In the genomic region with DNA sequence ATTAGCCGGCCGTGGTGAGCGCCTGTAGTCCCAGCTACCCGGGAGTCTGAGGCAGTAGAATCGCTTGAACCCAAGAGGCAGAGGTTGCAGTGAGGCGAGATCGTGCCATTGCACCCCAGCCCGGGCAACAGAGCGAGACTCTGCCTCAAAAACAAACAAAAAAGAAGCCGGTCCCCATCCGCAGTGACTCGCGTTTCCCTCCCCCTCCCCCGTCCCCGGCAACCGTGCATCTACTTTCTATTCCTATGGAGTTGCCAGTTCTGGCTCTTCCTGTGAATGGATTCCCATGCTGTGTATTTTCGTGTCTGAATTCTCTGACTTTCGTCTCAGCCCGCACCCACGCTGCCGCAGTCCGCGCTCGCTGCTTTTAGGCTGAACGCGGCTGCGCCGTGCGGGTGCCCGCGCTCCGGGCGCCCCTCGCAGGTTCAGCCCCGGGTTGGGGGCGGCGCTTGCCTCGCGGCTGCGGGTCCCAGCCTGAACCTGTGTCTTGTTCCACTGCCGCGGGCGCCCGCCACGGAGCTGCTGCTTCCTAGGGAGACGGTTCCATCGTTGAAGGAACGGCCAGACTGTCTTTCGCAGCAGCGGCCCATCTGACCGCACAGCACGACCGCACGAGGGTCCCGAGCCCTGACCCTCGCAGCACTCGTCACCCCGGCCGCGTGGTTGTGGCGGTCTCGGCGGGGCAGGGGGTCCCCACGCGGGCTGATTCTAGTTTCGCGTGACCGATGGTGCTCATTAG, we compare ENCODE assay signal across 1 cellular context.
A peak's percentile ranks its signal among the peaks of the same experiment; 100 is the strongest.
TF ChIP-seq lines count a peak whose summit lies in the region.

No MANE protein-coding gene starts in this region.

TF ChIP-seq in HepG2, 621 proteins besides CTCF, POLR2A, EP300 and RAD21 (continued from another document and continues in another):
- TF ChIP-seq SAP130 (CRISPR knock-in tag; IDR thresholded peaks at IDR 0.05; ENCODE audit: low read depth) (peak; percentile 76), LCORL (IDR thresholded peaks at IDR 0.05) (no peak), LCORL (CRISPR knock-in tag; IDR thresholded peaks at IDR 0.05) (peak; percentile 50; the same call in 1 of the 2 replicates), ZFP1 (CRISPR knock-in tag; IDR thresholded peaks at IDR 0.05) (no peak), ZNF839 (CRISPR knock-in tag; IDR thresholded peaks at IDR 0.05; ENCODE audit: borderline replicate concordance) (peak; percentile 23), THYN1 (CRISPR knock-in tag; IDR thresholded peaks at IDR 0.05; ENCODE audit: borderline replicate concordance, low read depth) (0 out of 2 replicates have a peak, but pooled peaks have one; percentile 79), ATF7 (IDR thresholded peaks at IDR 0.05) (no peak), ATF7 (CRISPR knock-in tag; IDR thresholded peaks at IDR 0.05) (no peak), NCOA1 (CRISPR knock-in tag; IDR thresholded peaks at IDR 0.05) (no peak), GATA4 (IDR thresholded peaks at IDR 0.05; ENCODE audit: borderline replicate concordance, low read depth) (0 out of 2 replicates have a peak, but pooled peaks have one; percentile 40), ZNF879 (CRISPR knock-in tag; IDR thresholded peaks at IDR 0.05) (peak; percentile 52; the same call in 1 of the 2 replicates), ARNTL (CRISPR knock-in tag; IDR thresholded peaks at IDR 0.05) (peak; percentile 48; the same call in 1 of the 2 replicates), TEAD3 (CRISPR knock-in tag; optimal IDR thresholded peaks at IDR 0.05; ENCODE audit: borderline replicate concordance) (peak; percentile 9), FOXM1 (CRISPR knock-in tag; IDR thresholded peaks at IDR 0.05) (0 out of 2 replicates have a peak, but pooled peaks have one; percentile 59), HOXA3 (CRISPR knock-in tag; IDR thresholded peaks at IDR 0.05) (peak; percentile 71; the same call in 1 of the 2 replicates), ZNF354B (CRISPR knock-in tag; IDR thresholded peaks at IDR 0.05) (peak; percentile 84), SNAPC4 (CRISPR knock-in tag; IDR thresholded peaks at IDR 0.05) (0 out of 2 replicates have a peak, but pooled peaks have one; percentile 59), ZFP36L2 (CRISPR knock-in tag; IDR thresholded peaks at IDR 0.05) (no peak), SOX6 (IDR thresholded peaks at IDR 0.05) (no peak), SOX6 (CRISPR knock-in tag; IDR thresholded peaks at IDR 0.05) (no peak), ZKSCAN1 (IDR thresholded peaks at IDR 0.05; ENCODE audit: low read length) (no peak), THRA (CRISPR knock-in tag; IDR thresholded peaks at IDR 0.05; ENCODE audit: borderline replicate concordance) (peak; percentile 62; the same call in 1 of the 2 replicates), RBFOX2 (IDR thresholded peaks at IDR 0.05; ENCODE audit: low read depth, low read length) (peak; percentile 96), ZNF850 (CRISPR knock-in tag; conservative IDR thresholded peaks at IDR 0.05) (no peak), ZNF274 (CRISPR knock-in tag; IDR thresholded peaks at IDR 0.05) (peak; percentile 91), IKZF4 (CRISPR knock-in tag; IDR thresholded peaks at IDR 0.05; ENCODE audit: borderline replicate concordance, low read depth, not compliant biosample characterization) (peak; percentile 83), MED13 (CRISPR knock-in tag; IDR thresholded peaks at IDR 0.05) (peak; percentile 74), ZNF431 (CRISPR knock-in tag; IDR thresholded peaks at IDR 0.05; ENCODE audit: borderline replicate concordance, low read depth) (no peak), MYNN (CRISPR knock-in tag; IDR thresholded peaks at IDR 0.05; ENCODE audit: low read depth) (peak; percentile 57; the same call in 1 of the 2 replicates), PTBP1 (IDR thresholded peaks at IDR 0.05; ENCODE audit: low read depth, low read length, poor library complexity, severe bottlenecking) (no peak), KLF9 (CRISPR knock-in tag; IDR thresholded peaks at IDR 0.05; ENCODE audit: low read depth) (0 out of 2 replicates have a peak, but pooled peaks have one; percentile 36), HNF1B (CRISPR knock-in tag; IDR thresholded peaks at IDR 0.05) (0 out of 2 replicates have a peak, but pooled peaks have one; percentile 45), KDM1A (CRISPR knock-in tag; IDR thresholded peaks at IDR 0.05) (peak; percentile 79; the same call in 1 of the 2 replicates)
- TF ChIP-seq, protein P1, sequence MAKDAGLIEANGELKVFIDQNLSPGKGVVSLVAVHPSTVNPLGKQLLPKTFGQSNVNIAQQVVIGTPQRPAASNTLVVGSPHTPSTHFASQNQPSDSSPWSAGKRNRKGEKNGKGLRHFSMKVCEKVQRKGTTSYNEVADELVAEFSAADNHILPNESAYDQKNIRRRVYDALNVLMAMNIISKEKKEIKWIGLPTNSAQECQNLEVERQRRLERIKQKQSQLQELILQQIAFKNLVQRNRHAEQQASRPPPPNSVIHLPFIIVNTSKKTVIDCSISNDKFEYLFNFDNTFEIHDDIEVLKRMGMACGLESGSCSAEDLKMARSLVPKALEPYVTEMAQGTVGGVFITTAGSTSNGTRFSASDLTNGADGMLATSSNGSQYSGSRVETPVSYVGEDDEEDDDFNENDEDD (CRISPR knock-in tag; IDR thresholded peaks at IDR 0.05; ENCODE audit: borderline replicate concordance) = peak; percentile 82
- TF ChIP-seq, protein P2, sequence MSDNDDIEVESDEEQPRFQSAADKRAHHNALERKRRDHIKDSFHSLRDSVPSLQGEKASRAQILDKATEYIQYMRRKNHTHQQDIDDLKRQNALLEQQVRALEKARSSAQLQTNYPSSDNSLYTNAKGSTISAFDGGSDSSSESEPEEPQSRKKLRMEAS (IDR thresholded peaks at IDR 0.05) = peak; percentile 87
- TF ChIP-seq, protein P3, sequence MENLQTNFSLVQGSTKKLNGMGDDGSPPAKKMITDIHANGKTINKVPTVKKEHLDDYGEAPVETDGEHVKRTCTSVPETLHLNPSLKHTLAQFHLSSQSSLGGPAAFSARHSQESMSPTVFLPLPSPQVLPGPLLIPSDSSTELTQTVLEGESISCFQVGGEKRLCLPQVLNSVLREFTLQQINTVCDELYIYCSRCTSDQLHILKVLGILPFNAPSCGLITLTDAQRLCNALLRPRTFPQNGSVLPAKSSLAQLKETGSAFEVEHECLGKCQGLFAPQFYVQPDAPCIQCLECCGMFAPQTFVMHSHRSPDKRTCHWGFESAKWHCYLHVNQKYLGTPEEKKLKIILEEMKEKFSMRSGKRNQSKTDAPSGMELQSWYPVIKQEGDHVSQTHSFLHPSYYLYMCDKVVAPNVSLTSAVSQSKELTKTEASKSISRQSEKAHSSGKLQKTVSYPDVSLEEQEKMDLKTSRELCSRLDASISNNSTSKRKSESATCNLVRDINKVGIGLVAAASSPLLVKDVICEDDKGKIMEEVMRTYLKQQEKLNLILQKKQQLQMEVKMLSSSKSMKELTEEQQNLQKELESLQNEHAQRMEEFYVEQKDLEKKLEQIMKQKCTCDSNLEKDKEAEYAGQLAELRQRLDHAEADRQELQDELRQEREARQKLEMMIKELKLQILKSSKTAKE (CRISPR knock-in tag; IDR thresholded peaks at IDR 0.05; ENCODE audit: borderline replicate concordance) = 0 out of 2 replicates have a peak, but pooled peaks have one; percentile 15
- TF ChIP-seq, protein P4, sequence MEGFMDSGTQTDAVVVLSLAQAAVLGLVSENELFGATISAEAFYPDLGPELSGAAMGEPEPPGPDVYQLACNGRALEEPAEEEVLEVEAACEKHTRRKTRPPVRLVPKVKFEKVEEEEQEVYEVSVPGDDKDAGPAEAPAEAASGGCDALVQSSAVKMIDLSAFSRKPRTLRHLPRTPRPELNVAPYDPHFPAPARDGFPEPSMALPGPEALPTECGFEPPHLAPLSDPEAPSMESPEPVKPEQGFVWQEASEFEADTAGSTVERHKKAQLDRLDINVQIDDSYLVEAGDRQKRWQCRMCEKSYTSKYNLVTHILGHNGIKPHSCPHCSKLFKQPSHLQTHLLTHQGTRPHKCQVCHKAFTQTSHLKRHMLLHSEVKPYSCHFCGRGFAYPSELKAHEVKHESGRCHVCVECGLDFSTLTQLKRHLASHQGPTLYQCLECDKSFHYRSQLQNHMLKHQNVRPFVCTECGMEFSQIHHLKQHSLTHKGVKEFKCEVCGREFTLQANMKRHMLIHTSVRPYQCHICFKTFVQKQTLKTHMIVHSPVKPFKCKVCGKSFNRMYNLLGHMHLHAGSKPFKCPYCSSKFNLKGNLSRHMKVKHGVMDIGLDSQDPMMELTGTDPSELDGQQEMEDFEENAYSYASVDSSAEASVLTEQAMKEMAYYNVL (CRISPR knock-in tag; IDR thresholded peaks at IDR 0.05; ENCODE audit: borderline replicate concordance) = peak; percentile 32; the same call in 1 of the 2 replicates
- TF ChIP-seq, protein P5, sequence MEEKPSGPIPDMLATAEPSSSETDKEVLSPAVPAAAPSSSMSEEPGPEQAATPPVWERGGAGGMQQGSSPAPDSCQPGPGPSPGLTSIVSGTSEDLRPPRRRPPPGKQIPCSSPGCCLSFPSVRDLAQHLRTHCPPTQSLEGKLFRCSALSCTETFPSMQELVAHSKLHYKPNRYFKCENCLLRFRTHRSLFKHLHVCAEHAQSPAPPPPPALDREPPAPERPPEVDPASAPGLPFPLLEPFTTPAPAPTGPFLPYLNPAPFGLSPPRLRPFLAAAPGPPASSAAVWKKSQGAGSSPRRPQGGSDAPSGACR (CRISPR knock-in tag; IDR thresholded peaks at IDR 0.05) = peak; percentile 14; the same call in 1 of the 2 replicates
- TF ChIP-seq, protein P6, sequence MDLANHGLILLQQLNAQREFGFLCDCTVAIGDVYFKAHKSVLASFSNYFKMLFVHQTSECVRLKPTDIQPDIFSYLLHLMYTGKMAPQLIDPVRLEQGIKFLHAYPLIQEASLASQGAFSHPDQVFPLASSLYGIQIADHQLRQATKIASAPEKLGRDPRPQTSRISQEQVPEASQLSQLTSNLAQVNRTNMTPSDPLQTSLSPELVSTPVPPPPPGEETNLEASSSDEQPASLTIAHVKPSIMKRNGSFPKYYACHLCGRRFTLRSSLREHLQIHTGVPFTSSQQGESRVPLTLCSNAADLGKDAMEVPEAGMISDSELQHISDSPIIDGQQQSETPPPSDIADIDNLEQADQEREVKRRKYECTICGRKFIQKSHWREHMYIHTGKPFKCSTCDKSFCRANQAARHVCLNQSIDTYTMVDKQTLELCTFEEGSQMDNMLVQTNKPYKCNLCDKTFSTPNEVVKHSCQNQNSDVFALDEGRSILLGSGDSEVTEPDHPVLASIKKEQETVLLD (CRISPR knock-in tag; IDR thresholded peaks at IDR 0.05; ENCODE audit: low read depth) = peak; percentile 77
